Comparison of ENCODE assay signal across 29 cellular contexts in the genomic region with DNA sequence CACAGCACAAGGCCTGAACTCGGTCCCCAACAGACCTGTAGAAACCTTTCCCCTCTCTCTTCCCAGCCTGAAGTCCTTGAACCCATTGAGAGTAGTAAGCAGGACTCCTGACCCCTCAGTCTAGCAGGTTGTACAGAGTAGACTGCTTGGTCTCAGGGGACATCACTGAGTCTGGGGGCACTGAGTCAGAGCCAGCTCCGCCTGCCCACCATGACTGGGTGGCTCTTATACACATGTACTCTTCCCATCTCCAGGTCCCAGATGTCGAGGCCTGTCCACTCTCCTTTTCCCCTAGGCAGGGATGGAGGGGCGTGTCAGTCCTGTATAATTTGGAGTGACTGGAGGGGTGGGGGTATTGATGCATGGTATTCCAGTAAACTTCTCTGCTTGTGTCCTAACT. TPM values are rescaled to one million over a fixed set of nuclear protein-coding genes. Genes with fewer than 3 reads are reported as not detected.
DNase-seq lines count a peak whose midpoint lies in the region; ATAC-seq lines count a peak whose summit lies in the region.
"Had no signal": no experiment of that assay in that cellular context is flagged by ENCODE, and none has a peak within 500 bp of the region (broad histone marks: within the 10 kb centered on the region; RNA-seq: fewer than 3 reads in every experiment).

No MANE protein-coding gene starts in this region.

- no peak overlapping the region for H3K9ac ChIP-seq in rectal smooth muscle tissue (ENCODE audit: low read length)
- H3K9ac ChIP-seq: BLaER1, GM23248, parathyroid adenoma had no signal

- H3K4me1 ChIP-seq in CD8-positive, alpha-beta memory T cell (ENCODE audit: insufficient read depth, low read length), result no peaks in the 10 kb centered on the region
- peaks cover 24% of the 10 kb centered on the region for H3K4me1 ChIP-seq in rectal smooth muscle tissue (ENCODE audit: control insufficient read depth, insufficient read depth, low read length)
- H3K4me1 ChIP-seq: adrenal gland, BLaER1, body of pancreas, lower lobe of right lung, upper lobe of right lung had no signal

- DNase-seq in CD8-positive, alpha-beta memory T cell, result no peak
- no peak for DNase-seq in T-cell
- DNase-seq in mesenteric fat pad (ENCODE audit: low spot score), result peak; percentile 28
- DNase-seq in UCSD-AML1 (lab: John Stamatoyannopoulos, UW; ENCODE audit: unreplicated experiment), result no peak
- DNase-seq: activated CD4-positive, alpha-beta T cell treated with anti-CD3 and anti-CD28 coated beads for 4 hours; activated naive CD4-positive, alpha-beta T cell treated with Interleukin-2 at 50 U/mL for 16 hours; adrenal gland; body of pancreas; COR-L47; foreskin melanocyte; GM23248; kidney glomerular epithelial cell; lower lobe of right lung; NCI-H1436 treated with DMSO at 0.1 percent for 48 hours; NCI-H345; NCI-H774; Peyer's patch; right cardiac atrium; SHP77; spleen; stimulated activated CD4-positive, alpha-beta T cell treated with anti-CD3 and anti-CD28 coated beads, Interleukin-4, amount 100 ng/mL, for 1 hour; upper lobe of right lung had no signal

- H3K27ac ChIP-seq in CD8-positive, alpha-beta memory T cell (ENCODE audit: low read depth, low read length), result no peak overlapping the region
- peak overlapping the region; percentile 87 for H3K27ac ChIP-seq in rectal smooth muscle tissue (ENCODE audit: low read depth, low read length)
- H3K27ac ChIP-seq: adrenal gland, BLaER1, body of pancreas, GM23248, lower lobe of right lung, parathyroid adenoma, upper lobe of right lung had no signal

- no peaks in the 10 kb centered on the region for H3K9me3 Mint-ChIP-seq in CD8-positive, alpha-beta memory T cell
- no peaks in the 10 kb centered on the region for H3K9me3 Mint-ChIP-seq in T-cell
- H3K9me3 Mint-ChIP-seq: central memory CD8-positive, alpha-beta T cell; T-helper 2 cell treated with Interferon-gamma antibody and Interleukin-4, amounts not matched to agents 5 μg/mL and 100 μg/mL, for 36 hours had no signal

- no peaks in the 10 kb centered on the region for H3K27me3 Mint-ChIP-seq in CD8-positive, alpha-beta memory T cell
- no peaks in the 10 kb centered on the region for H3K27me3 Mint-ChIP-seq in T-cell
- H3K27me3 Mint-ChIP-seq: central memory CD8-positive, alpha-beta T cell had no signal

- H3K27ac Mint-ChIP-seq in CD8-positive, alpha-beta memory T cell, result peak overlapping the region in 6 of 8 donors; percentile 9 to 88 (median 51)
- H3K27ac Mint-ChIP-seq in T-cell, result peak overlapping the region; percentile 52 to 55
- H3K27ac Mint-ChIP-seq: T-helper 2 cell treated with Interferon-gamma antibody and Interleukin-4, amounts not matched to agents 5 μg/mL and 100 μg/mL, for 36 hours had no signal

- H3K4me3 Mint-ChIP-seq in CD8-positive, alpha-beta memory T cell, result no peak overlapping the region
- H3K4me3 Mint-ChIP-seq in T-cell, result no peak overlapping the region
- H3K4me3 Mint-ChIP-seq: central memory CD8-positive, alpha-beta T cell; T-helper 2 cell treated with Interferon-gamma antibody and Interleukin-4, amounts not matched to agents 5 μg/mL and 100 μg/mL, for 36 hours had no signal

- peaks cover 6% of the 10 kb centered on the region for H3K36me3 ChIP-seq in CD8-positive, alpha-beta memory T cell (ENCODE audit: insufficient read depth, low read length)
- H3K36me3 ChIP-seq in rectal smooth muscle tissue (ENCODE audit: control insufficient read depth, insufficient read depth, low read length), result peaks cover 10% of the 10 kb centered on the region

- H3K4me3 ChIP-seq in CD8-positive, alpha-beta memory T cell (ENCODE audit: low read length), result no peak overlapping the region
- no peak overlapping the region for H3K4me3 ChIP-seq in rectal smooth muscle tissue (ENCODE audit: low read length)
- H3K4me3 ChIP-seq: adrenal gland, BLaER1, body of pancreas, GM23248, lower lobe of right lung, Peyer's patch, spleen, upper lobe of right lung had no signal

- no peaks in the 10 kb centered on the region for H3K27me3 ChIP-seq in CD8-positive, alpha-beta memory T cell (ENCODE audit: insufficient read depth, low read length, poor library complexity, severe bottlenecking)
- H3K27me3 ChIP-seq in rectal smooth muscle tissue (ENCODE audit: control insufficient read depth, insufficient read depth, low read length), result no peaks in the 10 kb centered on the region
- H3K27me3 ChIP-seq: adrenal gland, BLaER1, body of pancreas, Peyer's patch, spleen, upper lobe of right lung had no signal

- CTCF ChIA-PET in CD8-positive, alpha-beta memory T cell (lab: Charles Lee), result interaction anchor here (1.0 kb wide), 1 partner anchor 60 kb away, joined by 5 read pairs; the partner anchor contains the start of gene RFFL
- CTCF ChIA-PET in T-cell (lab: Charles Lee), result no interaction called here

- no peaks in the 10 kb centered on the region for H3K9me3 ChIP-seq in CD8-positive, alpha-beta memory T cell (ENCODE audit: low read length)
- H3K9me3 ChIP-seq: adrenal gland, BLaER1, body of pancreas, lower lobe of right lung, Peyer's patch, spleen, upper lobe of right lung had no signal

- H3K36me3 Mint-ChIP-seq in CD8-positive, alpha-beta memory T cell, result peaks cover 0 to 80% (median 8%) of the 10 kb centered on the region in 3 donors
- peaks cover 34% of the 10 kb centered on the region for H3K36me3 Mint-ChIP-seq in T-cell

- H3K4me1 Mint-ChIP-seq in CD8-positive, alpha-beta memory T cell, result peaks cover 0 to 6% (median 0%) of the 10 kb centered on the region in 3 donors
- H3K4me1 Mint-ChIP-seq in T-cell, result peaks cover 0 to 7% (median 0%) of the 10 kb centered on the region in 3 donors

- POLR2A ChIA-PET in CD8-positive, alpha-beta memory T cell (lab: Charles Lee), result no interaction called here
- POLR2A ChIA-PET in T-cell (lab: Charles Lee), result interaction anchor here in 1 of 2 donors (0.7 kb wide), 1 partner anchor 71 kb away, joined by 3 read pairs; no protein-coding TSS in a partner anchor

- ATAC-seq in T-cell (replicated peaks in 1 of 4) (no peak), GM21515 (IDR thresholded peaks at IDR 0.05; ENCODE audit: unreplicated experiment) (no peak), GM19328 (IDR thresholded peaks at IDR 0.05; ENCODE audit: unreplicated experiment) (no peak)
- ATAC-seq: body of pancreas, upper lobe of right lung had no signal

RNA-seq across cellular contexts. Expression of gene LIG3, which starts 23.5 kb away (rescaled TPM):
- 10 to 100 TPM; 48.7 to 50.9 TPM for total RNA-seq in CD8-positive, alpha-beta memory T cell
- 14.7 TPM for polyA plus RNA-seq in CD8-positive, alpha-beta memory T cell
- total RNA-seq in T-cell, result 10 to 100 TPM; 42.7 to 52.7 (median 49.8) TPM
- 24.0 TPM for total RNA-seq in mesenteric fat pad

RNA-seq across cellular contexts. Expression of gene ZNF830, which starts 42.4 kb away (rescaled TPM):
- 10 to 100 TPM; 22.7 to 26.7 TPM for total RNA-seq in CD8-positive, alpha-beta memory T cell
- polyA plus RNA-seq in CD8-positive, alpha-beta memory T cell, result 25.2 TPM
- total RNA-seq in T-cell (10 to 100 TPM; 35.4 to 42.3 (median 38.0) TPM), mesenteric fat pad (8.7 TPM)

RNA-seq across cellular contexts. Expression of gene CCT6B, which starts 42.5 kb away (rescaled TPM):
- total RNA-seq in CD8-positive, alpha-beta memory T cell, result 1 to 10 TPM in 1 of 2 experiments, under 1 TPM in 1; 0.90 to 1.8 TPM
- polyA plus RNA-seq in CD8-positive, alpha-beta memory T cell, result 0.74 TPM
- total RNA-seq in T-cell, result 1 to 10 TPM; 1.3 to 3.2 (median 2.4) TPM
- 2.0 TPM for total RNA-seq in mesenteric fat pad

RNA-seq across cellular contexts. Expression of gene RFFL, which starts 59.7 kb away (rescaled TPM):
- 10 to 100 TPM; 30.2 to 33.1 TPM for total RNA-seq in CD8-positive, alpha-beta memory T cell
- 43.6 TPM for polyA plus RNA-seq in CD8-positive, alpha-beta memory T cell
- total RNA-seq in T-cell, result 10 to 100 TPM; 51.3 to 80.2 (median 74.1) TPM
- 23.7 TPM for total RNA-seq in mesenteric fat pad
